Comparison of ENCODE assay signal across 17 cellular contexts in genomic region chr14:39173198-39173597, GRCh38. TPM values are rescaled to one million over a fixed set of nuclear protein-coding genes. Genes with fewer than 3 reads are reported as not detected.
DNase-seq lines count a peak whose midpoint lies in the region; ATAC-seq and TF ChIP-seq lines count a peak whose summit lies in the region.
"Had no signal": no experiment of that assay in that cellular context is flagged by ENCODE, and none has a peak within 500 bp of the region (broad histone marks: within the 10 kb centered on the region; RNA-seq: fewer than 3 reads in every experiment).

No MANE protein-coding gene starts in this region.

- H3K9ac ChIP-seq in SK-N-MC (ENCODE audit: insufficient read length) = no peak overlapping the region
- H3K9ac ChIP-seq: SK-N-SH had no signal

- peak; percentile 22 for DNase-seq in activated CD8-positive, alpha-beta memory T cell treated with anti-CD3 and anti-CD28 coated beads, Interleukin-2, amount 50 U/mL, for 48 hours
- DNase-seq in activated CD8-positive, alpha-beta memory T cell treated with anti-CD3 and anti-CD28 coated beads for 24 hours = no peak
- DNase-seq in SK-N-MC (ENCODE audit: low read depth, low spot score) (no peak), chondrocyte (ENCODE audit: low spot score) (no peak), left ventricle myocardium inferior (no peak), left lobe of liver (ENCODE audit: low spot score) (no peak)
- DNase-seq in stimulated activated effector memory CD8-positive, alpha-beta T cell treated with anti-CD3 and anti-CD28 coated beads, Interleukin-12 subunit alpha, Interleukin-12 subunit beta, amount 100 ng/mL, for 72 hours (ENCODE audit: low spot score in 2 of 2) = no peak
- DNase-seq: aorta, foreskin melanocyte, NCI-H1092, NCI-H2171, NCI-H748 treated with DMSO at 0.1 percent for 48 hours, SK-N-SH had no signal

- no peak for ATAC-seq in stimulated activated effector memory CD8-positive, alpha-beta T cell treated with anti-CD3 and anti-CD28 coated beads, Interleukin-12 subunit alpha, Interleukin-12 subunit beta, amount 100 ng/mL, for 72 hours
- ATAC-seq in HG02623 (IDR thresholded peaks at IDR 0.05; ENCODE audit: unreplicated experiment) (no peak), left lobe of liver (no peak)
- ATAC-seq: GM12878, Panc1 had no signal

- TF ChIP-seq CTCF in chondrocyte (IDR thresholded peaks at IDR 0.05) (no peak), left ventricle myocardium inferior (IDR thresholded peaks at IDR 0.05; ENCODE audit: borderline replicate concordance) (no peak)

- peaks cover 25% of the 10 kb centered on the region for H3K36me3 ChIP-seq in SK-N-MC (ENCODE audit: insufficient read depth, low read length)
- peaks cover 20% of the 10 kb centered on the region for H3K36me3 ChIP-seq in left ventricle myocardium inferior

- H3K4me3 ChIP-seq in SK-N-MC = no peak overlapping the region
- no peak overlapping the region for H3K4me3 ChIP-seq in left ventricle myocardium inferior

- peaks cover 40% of the 10 kb centered on the region for H3K4me1 Mint-ChIP-seq in chondrocyte (ENCODE audit: low read depth)
- H3K4me1 Mint-ChIP-seq in stimulated activated effector memory CD8-positive, alpha-beta T cell treated with anti-CD3 and anti-CD28 coated beads, Interleukin-12 subunit alpha, Interleukin-12 subunit beta, amount 100 ng/mL, for 72 hours = peaks cover 29% of the 10 kb centered on the region

- intact Hi-C loops in left ventricle myocardium inferior (cut with micrococcal nuclease) = loop anchor here (10.0 kb wide), 1 partner anchor 92 kb away; no protein-coding TSS in a partner anchor

- H3K36me3 Mint-ChIP-seq in chondrocyte (ENCODE audit: low read depth) = peaks cover 18% of the 10 kb centered on the region
- H3K36me3 Mint-ChIP-seq in stimulated activated effector memory CD8-positive, alpha-beta T cell treated with anti-CD3 and anti-CD28 coated beads, Interleukin-12 subunit alpha, Interleukin-12 subunit beta, amount 100 ng/mL, for 72 hours = peaks cover 15% of the 10 kb centered on the region

- peak overlapping the region; percentile 68 for H3K27ac Mint-ChIP-seq in chondrocyte (ENCODE audit: unreplicated experiment)
- H3K27ac Mint-ChIP-seq in stimulated activated effector memory CD8-positive, alpha-beta T cell treated with anti-CD3 and anti-CD28 coated beads, Interleukin-12 subunit alpha, Interleukin-12 subunit beta, amount 100 ng/mL, for 72 hours = peak overlapping the region; percentile 26

- H3K27me3 ChIP-seq in left ventricle myocardium inferior (ENCODE audit: low read depth) = no peaks in the 10 kb centered on the region

- H3K27me3 Mint-ChIP-seq in chondrocyte (ENCODE audit: low read depth) = no peaks in the 10 kb centered on the region
- H3K27me3 Mint-ChIP-seq: stimulated activated naive CD8-positive, alpha-beta T cell treated with anti-CD3 and anti-CD28 coated beads, Interleukin-15, Interleukin-2, amounts not matched to agents 100 ng/mL and 50 ng/mL, for 24 hours had no signal

- peaks cover 56% of the 10 kb centered on the region for H3K4me1 ChIP-seq in left ventricle myocardium inferior

- no peaks in the 10 kb centered on the region for H3K9me3 Mint-ChIP-seq in chondrocyte (ENCODE audit: low read depth)
- H3K9me3 Mint-ChIP-seq in stimulated activated effector memory CD8-positive, alpha-beta T cell treated with anti-CD3 and anti-CD28 coated beads, Interleukin-12 subunit alpha, Interleukin-12 subunit beta, amount 100 ng/mL, for 72 hours = no peaks in the 10 kb centered on the region
- H3K9me3 Mint-ChIP-seq: stimulated activated naive CD8-positive, alpha-beta T cell treated with anti-CD3 and anti-CD28 coated beads, Interleukin-15, Interleukin-2, amounts not matched to agents 100 ng/mL and 50 ng/mL, for 24 hours had no signal

- 0 out of 2 replicates have a peak overlapping the region, but pooled peaks have one; percentile 47 for H3K27ac ChIP-seq in SK-N-MC
- H3K27ac ChIP-seq in left ventricle myocardium inferior (replicated peaks) = no peak overlapping the region

- H3K9me3 ChIP-seq in SK-N-MC (ENCODE audit: low read depth, low read length) (no peaks in the 10 kb centered on the region), left ventricle myocardium inferior (replicated peaks) (no peaks in the 10 kb centered on the region)
- H3K9me3 ChIP-seq: SK-N-SH had no signal

- H3K4me3 Mint-ChIP-seq in chondrocyte (ENCODE audit: unreplicated experiment) = peak overlapping the region; percentile 13
- peak overlapping the region; percentile 95 for H3K4me3 Mint-ChIP-seq in stimulated activated effector memory CD8-positive, alpha-beta T cell treated with anti-CD3 and anti-CD28 coated beads, Interleukin-12 subunit alpha, Interleukin-12 subunit beta, amount 100 ng/mL, for 72 hours

RNA-seq across cellular contexts. Expression of gene PNN, which starts 1.9 kb away (rescaled TPM):
- total RNA-seq in chondrocyte (40.0 to 51.9 TPM (median 45.3 TPM) in 3 replicates), left ventricle myocardium inferior (30.1 TPM), left lobe of liver (28.2 TPM)

RNA-seq across cellular contexts. Expression of gene TRAPPC6B, which starts 3.1 kb away (rescaled TPM):
- total RNA-seq in chondrocyte (31.3 to 38.2 TPM (median 37.6 TPM) in 3 replicates), left ventricle myocardium inferior (25.8 TPM), left lobe of liver (14.4 TPM)

RNA-seq across cellular contexts. Expression of gene GEMIN2, which starts 59.1 kb away (rescaled TPM):
- total RNA-seq in chondrocyte (12.4 to 17.7 TPM (median 14.0 TPM) in 3 replicates), left ventricle myocardium inferior (6.5 TPM), left lobe of liver (3.6 TPM)
